In genomic region chr3:13853978-13854296, GRCh38 we compare ENCODE assay signal across 19 cellular contexts. TPM values are rescaled to one million over a fixed set of nuclear protein-coding genes. Genes with fewer than 3 reads are reported as not detected.
DNase-seq lines count a peak whose midpoint lies in the region; ATAC-seq, FAIRE-seq and TF ChIP-seq lines count a peak whose summit lies in the region.
"Had no signal": no experiment of that assay in that cellular context is flagged by ENCODE, and none has a peak within 500 bp of the region (broad histone marks: within the 10 kb centered on the region; RNA-seq: fewer than 3 reads in every experiment).

No MANE protein-coding gene starts in this region.

- no peak for TF ChIP-seq CTCF in CD4-positive, alpha-beta T cell (IDR thresholded peaks at IDR 0.05)
- TF ChIP-seq CTCF in RWPE2 (IDR thresholded peaks at IDR 0.05; ENCODE audit: poor library complexity, severe bottlenecking): no peak
- no peak for TF ChIP-seq CTCF in keratinocyte (optimal IDR thresholded peaks at IDR 0.05 in 1 of 3, IDR thresholded peaks at IDR 0.05 in 1 of 3, conservative IDR thresholded peaks at IDR 0.05 in 1 of 3; ENCODE audit: extremely low read depth in 1 of 3, insufficient read depth in 2 of 3, low read length in 3 of 3)

- intact Hi-C loops in CD4-positive, alpha-beta T cell (cut with DNase I, micrococcal nuclease): no loop called here

- H3K4me3 ChIP-seq in RWPE2 (ENCODE audit: severe bottlenecking) (no peak overlapping the region), keratinocyte (ENCODE audit: control insufficient read depth in 2 of 3, extremely low read depth in 1 of 3, insufficient read depth in 2 of 3, low read depth in 1 of 3, low read length in 3 of 3) (no peak overlapping the region)

- H3K27me3 Mint-ChIP-seq in CD4-positive, alpha-beta T cell: no peaks in the 10 kb centered on the region

- H3K4me1 ChIP-seq in RWPE2 (ENCODE audit: insufficient read depth, poor library complexity, severe bottlenecking) (peaks cover 71% of the 10 kb centered on the region), keratinocyte (ENCODE audit: control insufficient read depth, extremely low read depth, insufficient read depth, low read length) (peaks cover 89% of the 10 kb centered on the region)

- H3K9ac ChIP-seq in keratinocyte (ENCODE audit: control insufficient read depth, extremely low read depth, insufficient read depth, low read length): peak overlapping the region; percentile 67

- peak in 1 of 10 experiments; percentile 13 for DNase-seq in CD4-positive, alpha-beta T cell
- DNase-seq in ELR (ENCODE audit: low read depth) (peak; percentile 17), RWPE2 (ENCODE audit: low spot score) (peak; percentile 91), keratinocyte (ENCODE audit: low read depth, low spot score) (peak; percentile 99), DMS153 treated with DMSO at 0.1 percent for 48 hours (lab: John Stamatoyannopoulos, UW; ENCODE audit: unreplicated experiment) (no peak)
- DNase-seq: activated T-cell treated with anti-CD3 and anti-CD28 coated beads, Interleukin-2, amount 50 U/mL, for 4 hours; amniotic stem cell; NCI-H1436 treated with DMSO at 0.1 percent for 48 hours; NCI-H226; NK-92 treated with Interleukin-12 subunit alpha and Interleukin-12 subunit beta, amount 100 ng/mL, for 24 hours had no signal

- H3K9me3 Mint-ChIP-seq in CD4-positive, alpha-beta T cell: no peaks in the 10 kb centered on the region
- H3K9me3 Mint-ChIP-seq: activated T-cell treated with anti-CD3 and anti-CD28 coated beads, Interleukin-2, amount 50 U/mL, for 4 hours; nephron had no signal

- no peak overlapping the region for H3K27ac Mint-ChIP-seq in CD4-positive, alpha-beta T cell
- H3K27ac Mint-ChIP-seq: nephron had no signal

- peaks cover 64% of the 10 kb centered on the region for H3K36me3 Mint-ChIP-seq in CD4-positive, alpha-beta T cell (ENCODE audit: low read depth)

- POLR2A ChIA-PET in CD4-positive, alpha-beta T cell (lab: Charles Lee): no interaction called here

- H4K20me1 ChIP-seq in keratinocyte (ENCODE audit: control insufficient read depth, extremely low read depth, insufficient read depth, low read length): no peaks in the 10 kb centered on the region

- H3K9me1 ChIP-seq in keratinocyte (ENCODE audit: control insufficient read depth, extremely low read depth, insufficient read depth, low read length): no peaks in the 10 kb centered on the region

- peaks cover 27% of the 10 kb centered on the region for H3K4me1 Mint-ChIP-seq in CD4-positive, alpha-beta T cell (ENCODE audit: low read depth)
- H3K4me1 Mint-ChIP-seq: nephron had no signal

- H3K4me3 Mint-ChIP-seq in CD4-positive, alpha-beta T cell: no peak overlapping the region
- H3K4me3 Mint-ChIP-seq: activated T-cell treated with anti-CD3 and anti-CD28 coated beads, Interleukin-2, amount 50 U/mL, for 4 hours; nephron had no signal

- CTCF ChIA-PET in CD4-positive, alpha-beta T cell (lab: Charles Lee): interaction anchor here (1.7 kb wide), 1 partner anchor 27 kb away, joined by 7 read pairs; the partner anchor contains the start of gene WNT7A

- peaks cover 36% of the 10 kb centered on the region for H3K36me3 ChIP-seq in RWPE2 (ENCODE audit: low read depth)
- peaks cover 14 to 50% of the 10 kb centered on the region in 2 experiments for H3K36me3 ChIP-seq in keratinocyte (ENCODE audit: control insufficient read depth in 2 of 2, extremely low read depth in 1 of 2, insufficient read depth in 2 of 2, low read length in 2 of 2)

- H3K27me3 ChIP-seq in CD4-positive, alpha-beta T cell (ENCODE audit: control insufficient read depth, insufficient read depth, low read length): no peaks in the 10 kb centered on the region
- no peaks in the 10 kb centered on the region for H3K27me3 ChIP-seq in RWPE2 (ENCODE audit: insufficient read depth, poor library complexity, severe bottlenecking)
- no peaks in the 10 kb centered on the region for H3K27me3 ChIP-seq in keratinocyte (ENCODE audit: control insufficient read depth, extremely low read depth, insufficient read depth, low read length)

- dilution Hi-C loops in keratinocyte (cut with MboI; ENCODE audit: extremely low pct_ligation_motif_present, low sequenced_read_pairs): no loop called here

- ATAC-seq in CD4-positive, alpha-beta T cell (ENCODE audit: poor library complexity): peak; percentile 14
- peak; percentile 60 for ATAC-seq in RWPE2 (ENCODE audit: low read depth)
- no peak for ATAC-seq in HG03521 (IDR thresholded peaks at IDR 0.05; ENCODE audit: unreplicated experiment)
- ATAC-seq in HG03139 (IDR thresholded peaks at IDR 0.05; ENCODE audit: unreplicated experiment): no peak
- ATAC-seq in GM21723 (IDR thresholded peaks at IDR 0.05; ENCODE audit: unreplicated experiment): no peak
- ATAC-seq: activated T-cell treated with anti-CD3 and anti-CD28 coated beads, Interleukin-2, amount 50 U/mL, for 4 hours had no signal

- H3K27ac ChIP-seq in CD4-positive, alpha-beta T cell (ENCODE audit: low read depth, low read length): no peak overlapping the region
- H3K27ac ChIP-seq in RWPE2 (ENCODE audit: poor library complexity, severe bottlenecking): peak overlapping the region; percentile 98
- peak overlapping the region; percentile 97 for H3K27ac ChIP-seq in keratinocyte (ENCODE audit: control insufficient read depth, insufficient read depth, low read length)
- H3K27ac ChIP-seq: HL-60 had no signal

- no peaks in the 10 kb centered on the region for H3K9me3 ChIP-seq in CD4-positive, alpha-beta T cell (ENCODE audit: control insufficient read depth, low read length)
- no peaks in the 10 kb centered on the region for H3K9me3 ChIP-seq in RWPE2 (ENCODE audit: severe bottlenecking)
- no peaks in the 10 kb centered on the region for H3K9me3 ChIP-seq in keratinocyte (ENCODE audit: control insufficient read depth, low read depth, low read length)

- H3K4me2 ChIP-seq in keratinocyte (ENCODE audit: control insufficient read depth, extremely low read depth, insufficient read depth, low read depth, low read length): peak overlapping the region; percentile 20

- peaks cover 40% of the 10 kb centered on the region for H3K79me2 ChIP-seq in keratinocyte (ENCODE audit: control insufficient read depth, insufficient read depth, low read length)

- no peak overlapping the region for H2AFZ ChIP-seq in keratinocyte (ENCODE audit: control insufficient read depth, low read length)

- FAIRE-seq in keratinocyte (lab: Jason Lieb, UNC): peak; percentile 99
- FAIRE-seq: G401.6, GM12892 had no signal

RNA-seq across cellular contexts. Expression of gene WNT7A, which starts 25.9 kb away (rescaled TPM):
- total RNA-seq in CD4-positive, alpha-beta T cell: 10 to 100 TPM; 22.4 to 24.7 TPM
- 13.0 to 36.7 TPM (median 20.3 TPM) in 3 replicates for polyA plus RNA-seq in keratinocyte
- 5.5 TPM for polyA plus RNA-seq in keratinocyte (2011; ENCODE audit: low read depth)
- 16.2 and 26.7 TPM in 2 replicates for polyA plus RNA-seq in keratinocyte (2011; cell fraction: cytosol; rRNA removed)
- 26.3 and 31.8 TPM in 2 replicates for polyA plus RNA-seq in keratinocyte (2011; cell fraction: nucleus; rRNA removed)
- polyA plus RNA-seq in keratinocyte (2012; ENCODE audit: low replicate concordance): 8.2 and 51.3 TPM in 2 replicates
- 17.3 to 89.8 TPM (median 32.9 TPM) in 3 replicates for polyA minus RNA-seq in keratinocyte
- 39.5 TPM for polyA minus RNA-seq in keratinocyte (2011; cell fraction: cytosol; rRNA and poly(A)+ RNA removed)
- polyA minus RNA-seq in keratinocyte (2011; cell fraction: nucleus; rRNA and poly(A)+ RNA removed): 30.3 and 32.0 TPM in 2 replicates
- total RNA-seq: chondrocyte had no signal
- polyA plus RNA-seq: BJ had no signal

Comparison
In these comparisons a context has a peak if more than half of its experiments do, and no peak if none do; other contexts are left out.
1. ATAC-seq: peak in CD4-positive, alpha-beta T cell (single experiment) and RWPE2 (single experiment); none in HG03521 (single experiment), HG03139 (single experiment) and GM21723 (single experiment).